In genomic region chr9:126451316-126451885, GRCh38 we compare ENCODE assay signal across 1 cellular context.
TF ChIP-seq lines count a peak whose summit lies in the region.

No MANE protein-coding gene starts in this region.

TF ChIP-seq in WTC11, 78 proteins besides CTCF, POLR2A, EP300 and RAD21 (continued from another document):
- no peak for TF ChIP-seq ATF6 (CRISPR knock-in tag; IDR thresholded peaks at IDR 0.05)
- no peak for TF ChIP-seq TEAD1 (CRISPR knock-in tag; IDR thresholded peaks at IDR 0.05)
- no peak for TF ChIP-seq IRF1 (CRISPR knock-in tag; IDR thresholded peaks at IDR 0.05)
- no peak for TF ChIP-seq E2F1 (CRISPR knock-in tag; IDR thresholded peaks at IDR 0.05)
- no peak for TF ChIP-seq ATF1 (CRISPR knock-in tag; IDR thresholded peaks at IDR 0.05)
